ENCODE assay signal across 1 cellular context in genomic region chr10:69172241-69172998, GRCh38.
TF ChIP-seq lines count a peak whose summit lies in the region.

No MANE protein-coding gene starts in this region.

TF ChIP-seq in GM12891, 5 proteins besides CTCF, POLR2A, EP300 and RAD21:
- no peak for TF ChIP-seq POLR2AphosphoS5 (IDR thresholded peaks at IDR 0.05; ENCODE audit: low read depth, low read length)
- TF ChIP-seq SPI1 (IDR thresholded peaks at IDR 0.05; ENCODE audit: low read depth, low read length) = no peak
- no peak for TF ChIP-seq POU2F2 (IDR thresholded peaks at IDR 0.05; ENCODE audit: low read depth, low read length)
- TF ChIP-seq TAF1 (IDR thresholded peaks at IDR 0.05; ENCODE audit: low read depth, low read length) = no peak
- no peak for TF ChIP-seq PAX5 (IDR thresholded peaks at IDR 0.05; ENCODE audit: insufficient read depth, low read length, severe bottlenecking)
